Comparison of ENCODE assay signal across 12 cellular contexts in genomic region chr11:10502770-10503169, GRCh38. TPM values are rescaled to one million over a fixed set of nuclear protein-coding genes. Genes with fewer than 3 reads are reported as not detected.
A peak's percentile ranks its signal among the peaks of the same experiment; 100 is the strongest.
DNase-seq lines count a peak whose midpoint lies in the region; ATAC-seq lines count a peak whose summit lies in the region.
"Had no signal": no experiment of that assay in that cellular context is flagged by ENCODE, and none has a peak within 500 bp of the region (broad histone marks: within the 10 kb centered on the region; RNA-seq: fewer than 3 reads in every experiment).

No MANE protein-coding gene starts in this region.

- H3K4me1 Mint-ChIP-seq in stimulated activated memory B cell treated with anti-CD40 and anti-IgM and Interleukin-4, amounts not matched to agents 10 μg/mL and 1 μg/mL and 100 μg/mL, for 72 hours = peaks cover 15% of the 10 kb centered on the region

- H3K36me3 Mint-ChIP-seq in stimulated activated memory B cell treated with anti-CD40 and anti-IgM and Interleukin-4, amounts not matched to agents 10 μg/mL and 1 μg/mL and 100 μg/mL, for 72 hours = peaks cover 75% of the 10 kb centered on the region

- intact Hi-C loops in left cardiac atrium (cut with DNase I) = no loop called here

- ATAC-seq in left cardiac atrium = peak; percentile 50 to 59
- ATAC-seq in stimulated activated memory B cell treated with anti-CD40 and anti-IgM and Interleukin-4, amounts not matched to agents 10 μg/mL and 1 μg/mL and 100 μg/mL, for 72 hours = peak; percentile 61
- ATAC-seq: activated T-cell treated with anti-CD3 and anti-CD28 coated beads, Interleukin-2, amount 50 U/mL, for 72 hours; gastrocnemius medialis had no signal

- no peaks in the 10 kb centered on the region for H3K9me3 Mint-ChIP-seq in stimulated activated memory B cell treated with anti-CD40 and anti-IgM and Interleukin-4, amounts not matched to agents 10 μg/mL and 1 μg/mL and 100 μg/mL, for 72 hours
- H3K9me3 Mint-ChIP-seq: activated T-cell treated with anti-CD3 and anti-CD28 coated beads, Interleukin-2, amount 50 U/mL, for 72 hours had no signal

- DNase-seq in activated CD8-positive, alpha-beta memory T cell treated with anti-CD3 and anti-CD28 coated beads, Interleukin-2, amount 50 U/mL, for 48 hours = peak; percentile 29
- DNase-seq in activated CD8-positive, alpha-beta memory T cell treated with anti-CD3 and anti-CD28 coated beads, Interleukin-2, amount 50 U/mL, for 4 hours = no peak
- DNase-seq in NOMO-1 treated with DMSO at 0.1 percent for 48 hours (lab: John Stamatoyannopoulos, UW; ENCODE audit: unreplicated experiment) (peak; percentile 36), left cardiac atrium (no peak), NCI-H1436 (lab: John Stamatoyannopoulos, UW) (no peak), GM19240 (ENCODE audit: insufficient read length, low spot score) (no peak), pons (ENCODE audit: low spot score) (no peak)
- DNase-seq: activated T-cell treated with anti-CD3 and anti-CD28 coated beads, Interleukin-2, amount 50 U/mL, for 72 hours; gastrocnemius medialis; NCI-H187 treated with DMSO at 0.1 percent for 48 hours; NCI-H510A treated with DMSO at 0.1 percent for 48 hours had no signal

- peak overlapping the region; percentile 81 for H3K27ac Mint-ChIP-seq in stimulated activated memory B cell treated with anti-CD40 and anti-IgM and Interleukin-4, amounts not matched to agents 10 μg/mL and 1 μg/mL and 100 μg/mL, for 72 hours
- H3K27ac Mint-ChIP-seq: activated T-cell treated with anti-CD3 and anti-CD28 coated beads, Interleukin-2, amount 50 U/mL, for 72 hours had no signal

- no peak overlapping the region for H3K4me3 Mint-ChIP-seq in stimulated activated memory B cell treated with anti-CD40 and anti-IgM and Interleukin-4, amounts not matched to agents 10 μg/mL and 1 μg/mL and 100 μg/mL, for 72 hours
- H3K4me3 Mint-ChIP-seq: activated T-cell treated with anti-CD3 and anti-CD28 coated beads, Interleukin-2, amount 50 U/mL, for 72 hours had no signal

- no peaks in the 10 kb centered on the region for H3K27me3 Mint-ChIP-seq in stimulated activated memory B cell treated with anti-CD40 and anti-IgM and Interleukin-4, amounts not matched to agents 10 μg/mL and 1 μg/mL and 100 μg/mL, for 72 hours

RNA-seq across cellular contexts. Expression of gene RNF141, which starts 38.2 kb away (rescaled TPM):
- total RNA-seq in left cardiac atrium = 10 to 100 TPM; 34.7 to 34.8 TPM

RNA-seq across cellular contexts. Expression of gene AMPD3, which starts 47.7 kb away (rescaled TPM):
- total RNA-seq in left cardiac atrium = 1 to 10 TPM; 4.4 to 4.7 TPM

Comparison
In these comparisons a context has a peak if more than half of its experiments do, and no peak if none do; other contexts are left out.
1. DNase-seq: peak in activated CD8-positive, alpha-beta memory T cell treated with anti-CD3 and anti-CD28 coated beads, Interleukin-2, amount 50 U/mL, for 48 hours (single experiment) and NOMO-1 treated with DMSO at 0.1 percent for 48 hours (single experiment); none in activated CD8-positive, alpha-beta memory T cell treated with anti-CD3 and anti-CD28 coated beads, Interleukin-2, amount 50 U/mL, for 4 hours (single experiment), left cardiac atrium (single experiment), NCI-H1436 (single experiment), GM19240 (single experiment) and pons (single experiment).